ENCODE assay signal across 1 cellular context in genomic region chr20:64220891-64221527, GRCh38.
A peak's percentile ranks its signal among the peaks of the same experiment; 100 is the strongest.
TF ChIP-seq lines count a peak whose summit lies in the region.

No MANE protein-coding gene starts in this region.

TF ChIP-seq in K562, 482 proteins besides CTCF, POLR2A, EP300 and RAD21 (continued from another document and continues in another):
- TF ChIP-seq BCLAF1 (IDR thresholded peaks at IDR 0.05; ENCODE audit: borderline replicate concordance in 1 of 2, control insufficient read depth in 1 of 2, low read depth in 2 of 2, low read length in 1 of 2) (no peak), EWSR1 (IDR thresholded peaks at IDR 0.05; ENCODE audit: borderline replicate concordance, low read depth, partially characterized antibody) (no peak), TAF7 (tag; IDR thresholded peaks at IDR 0.05) (no peak), RBM17 (IDR thresholded peaks at IDR 0.05; ENCODE audit: borderline replicate concordance, low read depth, low read length) (no peak), THRB (CRISPR knock-in tag; conservative IDR thresholded peaks at IDR 0.05) (no peak), BRCA1 (IDR thresholded peaks at IDR 0.05) (no peak), BRCA1 (CRISPR knock-in tag; IDR thresholded peaks at IDR 0.05) (no peak), ZNF518B (CRISPR knock-in tag; IDR thresholded peaks at IDR 0.05) (no peak), EGR1 (conservative IDR thresholded peaks at IDR 0.05) (peak; percentile 90), ZNF316 (IDR thresholded peaks at IDR 0.05) (no peak), BCL6 (CRISPR knock-in tag; IDR thresholded peaks at IDR 0.05) (peak; percentile 19; the same call in 1 of the 2 replicates), MLX (CRISPR knock-in tag; conservative IDR thresholded peaks at IDR 0.05) (no peak), TEAD2 (tag; IDR thresholded peaks at IDR 0.05) (no peak), EZH2 (IDR thresholded peaks at IDR 0.05; ENCODE audit: borderline replicate concordance, low read depth, low read length) (no peak), PREB (CRISPR knock-in tag; IDR thresholded peaks at IDR 0.05) (no peak), TSC22D4 (tag; IDR thresholded peaks at IDR 0.05) (no peak), SNAPC5 (CRISPR knock-in tag; IDR thresholded peaks at IDR 0.05) (no peak), RNF219 (CRISPR knock-in tag; IDR thresholded peaks at IDR 0.05) (no peak), RBFOX2 (IDR thresholded peaks at IDR 0.05; ENCODE audit: low read depth, low read length) (peak; percentile 46; the same call in 1 of the 2 replicates), CHCHD3 (CRISPR knock-in tag; IDR thresholded peaks at IDR 0.05) (no peak), USF1 (CRISPR knock-in tag; IDR thresholded peaks at IDR 0.05) (peak; percentile 44), TSHZ1 (CRISPR knock-in tag; IDR thresholded peaks at IDR 0.05) (no peak), CBFB (CRISPR knock-in tag; IDR thresholded peaks at IDR 0.05) (peak; percentile 98; the same call in 1 of the 2 replicates), SNIP1 (IDR thresholded peaks at IDR 0.05; ENCODE audit: low read depth) (no peak), NR2C1 (IDR thresholded peaks at IDR 0.05) (peak; percentile 71), NR2C1 (tag; IDR thresholded peaks at IDR 0.05) (peak; percentile 77), ELK3 (CRISPR knock-in tag; IDR thresholded peaks at IDR 0.05) (no peak), ATF6 (CRISPR knock-in tag; IDR thresholded peaks at IDR 0.05) (no peak), POU5F1 (IDR thresholded peaks at IDR 0.05; ENCODE audit: borderline replicate concordance, low read depth, low read length, partially characterized antibody) (no peak), MAFG (tag; conservative IDR thresholded peaks at IDR 0.05) (no peak), CREB3L1 (IDR thresholded peaks at IDR 0.05; ENCODE audit: borderline replicate concordance, low read depth) (no peak), HNRNPK (IDR thresholded peaks at IDR 0.05; ENCODE audit: low read depth, low read length, poor library complexity, severe bottlenecking) (no peak), CREB3 (tag; conservative IDR thresholded peaks at IDR 0.05; ENCODE audit: low read depth) (peak; percentile 78), HDAC3 (IDR thresholded peaks at IDR 0.05; ENCODE audit: borderline replicate concordance, partially characterized antibody) (peak; percentile 88), SPI1 (IDR thresholded peaks at IDR 0.05; ENCODE audit: borderline replicate concordance, low read depth, low read length) (no peak), CXXC5 (CRISPR knock-in tag; IDR thresholded peaks at IDR 0.05) (peak; percentile 99)
